ENCODE assay signal across 8 cellular contexts in the genomic region with DNA sequence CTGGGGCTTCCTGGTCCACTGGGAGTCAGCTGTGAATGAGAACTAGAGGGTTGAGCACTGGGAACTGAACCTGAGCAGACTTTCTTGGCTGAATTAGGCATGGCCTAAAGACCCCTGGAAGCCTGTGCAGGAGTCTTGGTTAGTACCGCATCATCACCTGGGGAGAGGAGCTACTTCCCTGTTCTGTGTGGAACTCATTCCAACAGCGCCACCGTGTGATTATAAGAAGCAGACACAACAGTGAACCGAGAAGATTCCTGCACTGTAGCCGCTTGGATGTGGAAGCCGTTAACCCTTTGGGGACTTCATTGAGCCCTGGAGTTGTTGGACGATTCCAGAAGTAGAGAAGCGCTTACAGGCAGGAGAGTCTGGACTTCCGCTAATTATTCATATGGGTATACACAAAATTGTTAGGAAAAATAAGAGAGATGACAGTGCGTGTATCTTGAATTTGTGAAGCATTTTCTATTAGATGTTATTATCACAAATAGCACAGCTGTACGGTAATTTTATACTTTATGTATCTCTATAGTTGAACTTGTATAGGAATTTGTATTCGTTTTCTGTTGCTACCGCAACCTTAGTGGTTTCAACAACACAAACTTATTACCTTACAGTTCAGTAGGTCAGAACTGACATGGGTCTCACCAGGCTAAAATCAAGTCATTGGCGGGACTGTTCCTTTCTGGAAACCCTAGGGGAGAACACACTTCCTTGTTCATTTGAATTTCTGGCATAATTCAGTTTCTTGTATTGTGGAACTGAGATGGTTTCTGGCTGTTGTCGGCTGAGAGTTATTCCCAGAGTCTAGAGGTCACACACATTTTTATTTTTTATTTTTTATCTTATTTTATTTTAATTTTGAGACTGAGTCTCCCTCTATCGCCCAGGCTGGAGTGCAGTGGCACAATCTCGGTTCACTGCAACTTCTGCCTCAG.
DNase-seq lines count a peak whose midpoint lies in the region; ATAC-seq and TF ChIP-seq lines count a peak whose summit lies in the region.

No MANE protein-coding gene starts in this region.

- H3K36me3 ChIP-seq in ascending aorta: no peaks in the 10 kb centered on the region

- peak; percentile 53 to 82 (median 75) for TF ChIP-seq CTCF in ascending aorta (IDR thresholded peaks at IDR 0.05)

- no peaks in the 10 kb centered on the region for H3K9me3 ChIP-seq in ascending aorta

- intact Hi-C loops in ascending aorta (cut with DNase I): loop anchor here (1.0 to 5.0 kb wide), 3 partner anchors 107 to 360 kb away; no protein-coding TSS in a partner anchor

- no peak overlapping the region for H3K4me3 ChIP-seq in ascending aorta
- H3K4me3 ChIP-seq in skeletal muscle cell (ENCODE audit: low read depth, low read length): no peak overlapping the region

- DNase-seq in SKM-1 treated with dmso at 0.1 percent for 144 hours (lab: John Stamatoyannopoulos, UW; ENCODE audit: unreplicated experiment) (peak; percentile 44), SKM-1 (lab: John Stamatoyannopoulos, UW; ENCODE audit: unreplicated experiment) (no peak), NCI-H1436 (lab: John Stamatoyannopoulos, UW) (peak; percentile 65), T-helper 2 cell (peak in 4 of 5 experiments; percentile 24 to 80 (median 45)), ascending aorta (ENCODE audit: low spot score in 2 of 2) (peak in 1 of 2 donors; percentile 73), hepatic stellate cell (ENCODE audit: low spot score) (peak; percentile 27), skeletal muscle cell (ENCODE audit: low read depth) (peak; percentile 50)

- H3K27ac ChIP-seq in ascending aorta: no peak overlapping the region

- ATAC-seq in HG02852 (IDR thresholded peaks at IDR 0.05; ENCODE audit: unreplicated experiment): peak; percentile 100

- H3K27me3 ChIP-seq in ascending aorta: no peaks in the 10 kb centered on the region

- H3K4me1 ChIP-seq in ascending aorta: no peaks in the 10 kb centered on the region
